In the genomic region with DNA sequence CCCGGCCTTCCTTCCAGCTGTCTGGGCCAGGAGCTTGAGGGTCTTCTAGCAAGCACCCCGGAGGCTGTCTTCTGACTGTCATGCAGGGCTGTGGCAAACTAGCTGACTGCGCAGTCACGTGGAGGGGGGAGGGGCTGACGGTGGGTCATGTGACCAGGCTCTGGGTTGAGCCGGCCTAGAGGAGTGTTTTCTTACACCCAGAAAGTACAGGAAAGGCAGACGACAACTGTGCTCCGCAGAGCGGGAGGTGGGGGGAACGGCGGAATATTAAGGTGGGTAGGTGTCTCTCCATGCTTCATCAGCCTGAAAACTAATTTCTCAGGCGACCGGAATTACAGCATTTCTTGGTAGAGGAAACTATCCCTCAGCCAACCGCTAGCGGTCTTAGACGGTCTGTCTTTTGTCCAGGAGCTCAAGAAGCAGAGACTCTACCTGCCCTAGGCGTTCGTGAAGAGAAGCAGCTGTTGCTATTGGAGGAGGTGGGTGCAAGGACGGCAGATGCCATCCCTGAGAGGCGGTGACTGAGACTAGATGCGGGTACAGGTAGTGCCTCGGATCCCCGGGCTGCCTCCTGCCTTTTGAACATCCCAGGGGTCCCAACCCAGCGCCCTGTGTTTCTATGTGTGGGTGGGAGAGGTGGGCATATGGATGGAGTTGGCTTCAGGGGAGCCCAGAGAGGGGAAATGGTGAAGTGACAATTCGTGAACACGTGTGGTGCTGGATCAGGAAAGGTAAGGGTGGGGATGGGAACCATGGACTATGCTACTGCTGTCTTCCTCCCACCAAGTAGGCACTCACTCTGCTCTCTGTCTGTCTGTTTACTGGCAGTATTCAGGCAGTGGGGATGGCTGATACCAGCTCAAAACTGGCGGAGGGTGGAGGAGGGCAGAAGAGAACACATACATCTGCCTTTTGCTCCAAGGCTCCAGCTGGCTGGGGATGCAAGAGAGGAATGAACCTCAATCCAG, we compare ENCODE assay signal across 8 cellular contexts. TPM values are rescaled to one million over a fixed set of nuclear protein-coding genes. Genes with fewer than 3 reads are reported as not detected.
DNase-seq lines count a peak whose midpoint lies in the region; ATAC-seq and TF ChIP-seq lines count a peak whose summit lies in the region.

No MANE protein-coding gene starts in this region.

- ATAC-seq in HG02623 (IDR thresholded peaks at IDR 0.05; ENCODE audit: unreplicated experiment) (peak; percentile 99), left colon (peak; percentile 99)

- no peak for TF ChIP-seq CTCF in GM12865 (IDR thresholded peaks at IDR 0.05; ENCODE audit: insufficient read depth, low read depth, low read length, missing control alignments)

- H3K4me3 ChIP-seq in GM12865 (ENCODE audit: low read depth, low read length), result peak overlapping the region; percentile 60

- H3K27ac ChIP-seq in cingulate gyrus (ENCODE audit: low read depth, low read length), result peak overlapping the region; percentile 39

- DNase-seq in GM12865 (ENCODE audit: low read depth) (peak; percentile 79), NCI-H187 treated with DMSO at 0.1 percent for 48 hours (lab: John Stamatoyannopoulos, UW) (peak; percentile 41), left colon (peak; percentile 88 to 90), D341Med (ENCODE audit: low spot score) (no peak)
- peak; percentile 66 for DNase-seq in activated CD4-positive, alpha-beta T cell treated with anti-CD3 and anti-CD28 coated beads for 1 hour
- peak; percentile 38 to 77 for DNase-seq in stimulated activated CD4-positive, alpha-beta T cell treated with anti-CD3 and anti-CD28 coated beads, Interleukin-1b, Interleukin-23, amount 100 ng/mL, for 1 hour (ENCODE audit: low read depth in 2 of 2)

- intact Hi-C loops in left colon (cut with DNase I, micrococcal nuclease), result no loop called here

RNA-seq across cellular contexts. Expression of a gene that starts 8.8 kb away (rescaled TPM):
- total RNA-seq in left colon, result 1 to 10 TPM; 2.5 to 5.0 TPM

RNA-seq across cellular contexts. Expression of a gene that starts 52.2 kb away (rescaled TPM):
- total RNA-seq in left colon, result 1 to 10 TPM; 1.5 to 4.4 TPM
